Comparison of ENCODE assay signal across 16 cellular contexts in genomic region chr12:120286768-120287490, GRCh38. TPM values are rescaled to one million over a fixed set of nuclear protein-coding genes. Genes with fewer than 3 reads are reported as not detected.
A peak's percentile ranks its signal among the peaks of the same experiment; 100 is the strongest.
DNase-seq lines count a peak whose midpoint lies in the region; ATAC-seq and TF ChIP-seq lines count a peak whose summit lies in the region.
"Had no signal": no experiment of that assay in that cellular context is flagged by ENCODE, and none has a peak within 500 bp of the region (broad histone marks: within the 10 kb centered on the region; RNA-seq: fewer than 3 reads in every experiment).

No MANE protein-coding gene starts in this region.

- no peaks in the 10 kb centered on the region for H3K79me2 ChIP-seq in HCT116 (ENCODE audit: insufficient read depth, low read length)

- no peak overlapping the region for H3K27ac ChIP-seq in HCT116 (ENCODE audit: low read depth, low read length)
- H3K27ac ChIP-seq: suprapubic skin had no signal

- H3K36me3 Mint-ChIP-seq in mesothelial cell of epicardium: no peaks in the 10 kb centered on the region
- H3K36me3 Mint-ChIP-seq: activated CD4-positive, alpha-beta memory T cell treated with anti-CD3 and anti-CD28 coated beads for 36 hours; WTC11 had no signal

- DNase-seq in HCT116 (ENCODE audit: low read depth, low spot score) (no peak), astrocyte of the hippocampus (ENCODE audit: low read depth, low spot score) (peak; percentile 47), mesothelial cell of epicardium (ENCODE audit: low spot score in 2 of 2, unreplicated experiment in 2 of 2) (no peak), dermis blood vessel endothelial cell (no peak)
- DNase-seq: activated CD4-positive, alpha-beta memory T cell treated with anti-CD3 and anti-CD28 coated beads for 36 hours; activated naive CD4-positive, alpha-beta T cell; anterior cingulate cortex; left cardiac atrium; NCI-H1105; OCI-M1 had no signal

- RAD21 ChIA-PET in HCT116 (lab: Charles Lee; ENCODE audit: low non-redundant PET in 1 of 2, low total read pairs in 2 of 2, uncharacterized antibody in 2 of 2, unreplicated experiment in 2 of 2): no interaction called here

- H3K9me3 Mint-ChIP-seq in mesothelial cell of epicardium: no peaks in the 10 kb centered on the region
- H3K9me3 Mint-ChIP-seq: activated CD4-positive, alpha-beta memory T cell treated with anti-CD3 and anti-CD28 coated beads for 36 hours; WTC11 had no signal

- peak overlapping the region; percentile 82 for H3K27ac Mint-ChIP-seq in mesothelial cell of epicardium
- H3K27ac Mint-ChIP-seq: activated CD4-positive, alpha-beta memory T cell treated with anti-CD3 and anti-CD28 coated beads for 36 hours had no signal

- no peak for ATAC-seq in HCT116
- ATAC-seq in HG03460 (IDR thresholded peaks at IDR 0.05; ENCODE audit: unreplicated experiment): no peak
- ATAC-seq in GM21360 (IDR thresholded peaks at IDR 0.05; ENCODE audit: unreplicated experiment): no peak
- ATAC-seq: left cardiac atrium, WTC11 had no signal

- H3K9me2 ChIP-seq in HCT116 (ENCODE audit: insufficient read depth): no peaks in the 10 kb centered on the region

- H3K27me3 ChIP-seq in HCT116 (ENCODE audit: insufficient read depth, low read length): no peaks in the 10 kb centered on the region
- H3K27me3 ChIP-seq: suprapubic skin had no signal

- TF ChIP-seq CTCF in HCT116 (IDR thresholded peaks at IDR 0.05 in 2 of 3, conservative IDR thresholded peaks at IDR 0.05 in 1 of 3; ENCODE audit: borderline replicate concordance in 1 of 3, insufficient read depth in 1 of 3, low read depth in 2 of 3, low read length in 2 of 3) (no peak), mesothelial cell of epicardium (IDR thresholded peaks at IDR 0.05; ENCODE audit: unreplicated experiment) (no peak)

- no peaks in the 10 kb centered on the region for H3K9me3 ChIP-seq in HCT116 (ENCODE audit: control insufficient read depth in 1 of 2, insufficient read depth in 1 of 2, low read depth in 1 of 2, low read length in 2 of 2)
- H3K9me3 ChIP-seq: suprapubic skin had no signal

- TF ChIP-seq RAD21 in HCT116 (IDR thresholded peaks at IDR 0.05; ENCODE audit: low read depth): no peak

- H3K4me3 ChIP-seq in HCT116 (replicated peaks in 1 of 2; ENCODE audit: low read depth in 1 of 2, low read length in 2 of 2): no peak overlapping the region
- H3K4me3 ChIP-seq: suprapubic skin had no signal

- H3K4me1 Mint-ChIP-seq in mesothelial cell of epicardium: peaks cover 14% of the 10 kb centered on the region

- no peak for TF ChIP-seq POLR2A in HCT116 (IDR thresholded peaks at IDR 0.05; ENCODE audit: borderline replicate concordance, extremely low read depth, insufficient read depth, insufficient read length)

- H4K20me1 ChIP-seq in HCT116 (ENCODE audit: insufficient read depth): no peaks in the 10 kb centered on the region

- no peak overlapping the region for H3K4me3 Mint-ChIP-seq in mesothelial cell of epicardium
- H3K4me3 Mint-ChIP-seq: activated CD4-positive, alpha-beta memory T cell treated with anti-CD3 and anti-CD28 coated beads for 36 hours; WTC11 had no signal

- POLR2A ChIA-PET in HCT116 (lab: Charles Lee): interaction anchor here (0.6 to 2.1 kb wide), 5 partner anchors 20 to 86 kb away, joined by 3 to 12 read pairs (median 7); partner anchors contain the start of genes PXN and RPLP0

- H3K4me1 ChIP-seq in HCT116 (ENCODE audit: control insufficient read depth in 1 of 2, insufficient read depth in 2 of 2, low read length in 2 of 2): peaks cover 13 to 35% of the 10 kb centered on the region in 2 experiments

- no peaks in the 10 kb centered on the region for H3K27me3 Mint-ChIP-seq in mesothelial cell of epicardium (ENCODE audit: low read depth)
- H3K27me3 Mint-ChIP-seq: activated CD4-positive, alpha-beta memory T cell treated with anti-CD3 and anti-CD28 coated beads for 36 hours had no signal

- H2AFZ ChIP-seq in HCT116 (ENCODE audit: low read depth, low read length, poor library complexity, severe bottlenecking): no peak overlapping the region

- H3K36me3 ChIP-seq in HCT116 (ENCODE audit: control insufficient read depth in 1 of 2, insufficient read depth in 2 of 2, low read length in 2 of 2): no peaks in the 10 kb centered on the region
- H3K36me3 ChIP-seq: suprapubic skin had no signal

- intact Hi-C loops in HCT116 (cut with micrococcal nuclease): no loop called here

- H3K4me2 ChIP-seq in HCT116 (ENCODE audit: low read length): peak overlapping the region; percentile 19

- CTCF ChIA-PET in HCT116 (lab: Charles Lee): interaction anchor here (1.3 to 2.9 kb wide), 3 partner anchors 21 to 86 kb away, joined by 3 to 13 read pairs (median 3); partner anchors contain the start of genes PXN and RPLP0

- no peak overlapping the region for H3K9ac ChIP-seq in HCT116 (ENCODE audit: low read length)

- no TSS peak for BruUV-seq in HCT116 (replicated peaks; lab: Mats Ljungman, UMichigan)

TF ChIP-seq in HCT116, 20 proteins besides CTCF, POLR2A, EP300 and RAD21:
- no peak for TF ChIP-seq CBX3 (IDR thresholded peaks at IDR 0.05; ENCODE audit: low read depth)
- TF ChIP-seq ZBTB33 (IDR thresholded peaks at IDR 0.05; ENCODE audit: extremely low read depth, insufficient replicate concordance, low read length): no peak
- no peak for TF ChIP-seq POLR2AphosphoS5 (IDR thresholded peaks at IDR 0.05; ENCODE audit: low read depth, low read length)
- TF ChIP-seq SP1 (IDR thresholded peaks at IDR 0.05; ENCODE audit: low read depth): no peak
- TF ChIP-seq EZH2phosphoT487 (IDR thresholded peaks at IDR 0.05; ENCODE audit: borderline replicate concordance): no peak
- no peak for TF ChIP-seq SIN3A (IDR thresholded peaks at IDR 0.05; ENCODE audit: low read depth)
- no peak for TF ChIP-seq TCF7L2 (IDR thresholded peaks at IDR 0.05; ENCODE audit: borderline replicate concordance, extremely low read depth, insufficient read depth, insufficient read length)
- TF ChIP-seq ATF3 (IDR thresholded peaks at IDR 0.05): no peak
- TF ChIP-seq JUND (IDR thresholded peaks at IDR 0.05): no peak
- no peak for TF ChIP-seq EGR1 (IDR thresholded peaks at IDR 0.05; ENCODE audit: low read depth)
- TF ChIP-seq ZNF274 (IDR thresholded peaks at IDR 0.05; ENCODE audit: low read depth, low read length): no peak
- no peak for TF ChIP-seq SRF (IDR thresholded peaks at IDR 0.05; ENCODE audit: low read depth)
- no peak for TF ChIP-seq CEBPB (IDR thresholded peaks at IDR 0.05; ENCODE audit: low read depth)

RNA-seq across cellular contexts. Expression of gene RNU4-2, which starts 4.8 kb away (rescaled TPM):
- total RNA-seq in HCT116 (2021; ENCODE audit: unreplicated experiment) (2,248 TPM), mesothelial cell of epicardium (9,118 to 10,048 TPM (median 9,930 TPM) in 3 replicates), dermis blood vessel endothelial cell (under 0.01 TPM in 2 replicates)
- polyA plus RNA-seq in HCT116 (2012): 37.9 and 41.5 TPM in 2 replicates

RNA-seq across cellular contexts. Expression of gene RNU4-1, which starts 6.1 kb away (rescaled TPM):
- total RNA-seq in HCT116 (2021; ENCODE audit: unreplicated experiment) (2,323 TPM), mesothelial cell of epicardium (5,196 to 5,477 TPM (median 5,368 TPM) in 3 replicates), dermis blood vessel endothelial cell (under 0.01 TPM in 2 replicates)
- 25.9 and 42.2 TPM in 2 replicates for polyA plus RNA-seq in HCT116 (2012)
- total RNA-seq: suprapubic skin had no signal

RNA-seq across cellular contexts. Expression of gene SIRT4, which starts 15.2 kb away (rescaled TPM):
- total RNA-seq in HCT116 (2021; ENCODE audit: unreplicated experiment) (2.8 TPM), mesothelial cell of epicardium (3.9 to 4.6 TPM (median 4.3 TPM) in 3 replicates), dermis blood vessel endothelial cell (1.5 and 3.4 TPM in 2 replicates)
- 1.1 and 1.4 TPM in 2 replicates for polyA plus RNA-seq in HCT116 (2012)

RNA-seq across cellular contexts. Expression of gene PXN, which starts 21.4 kb away (rescaled TPM):
- total RNA-seq in HCT116 (2021; ENCODE audit: unreplicated experiment): 211 TPM
- polyA plus RNA-seq in HCT116 (2012): 161 and 178 TPM in 2 replicates
- total RNA-seq in mesothelial cell of epicardium: 113 to 123 TPM (median 117 TPM) in 3 replicates
- 69.8 and 141 TPM in 2 replicates for total RNA-seq in dermis blood vessel endothelial cell

RNA-seq across cellular contexts. Expression of gene PLA2G1B, which starts 40.6 kb away (rescaled TPM):
- total RNA-seq in HCT116 (2021; ENCODE audit: unreplicated experiment) (2.0 TPM), mesothelial cell of epicardium (not detected in 3 replicates), dermis blood vessel endothelial cell (not detected in 2 replicates)
- not detected in 2 replicates for polyA plus RNA-seq in HCT116 (2012)
- total RNA-seq: activated CD4-positive, alpha-beta memory T cell treated with anti-CD3 and anti-CD28 coated beads for 36 hours; Daoy; left cardiac atrium; suprapubic skin; T-helper 2 cell treated with Interferon-gamma antibody and Interleukin-4, amounts not matched to agents 100 ng/mL and 5 ng/mL, for 36 hours had no signal

Comparison
In these comparisons a context has a peak if more than half of its experiments do, and no peak if none do; other contexts are left out.
1. RNA of gene RNU4-2, which starts 4.8 kb away (total RNA-seq): 9,118 to 10,048 TPM in mesothelial cell of epicardium and 2,248 TPM in HCT116 (single experiment); under 0.01 TPM in dermis blood vessel endothelial cell; every median in the first group is over 1,000 times any median in the second.
2. RNA of gene RNU4-1, which starts 6.1 kb away (total RNA-seq): 5,196 to 5,477 TPM in mesothelial cell of epicardium and 2,323 TPM in HCT116 (single experiment); under 0.01 TPM in dermis blood vessel endothelial cell; every median in the first group is over 1,000 times any median in the second.